Comparison of ENCODE assay signal across 26 cellular contexts in the genomic region with DNA sequence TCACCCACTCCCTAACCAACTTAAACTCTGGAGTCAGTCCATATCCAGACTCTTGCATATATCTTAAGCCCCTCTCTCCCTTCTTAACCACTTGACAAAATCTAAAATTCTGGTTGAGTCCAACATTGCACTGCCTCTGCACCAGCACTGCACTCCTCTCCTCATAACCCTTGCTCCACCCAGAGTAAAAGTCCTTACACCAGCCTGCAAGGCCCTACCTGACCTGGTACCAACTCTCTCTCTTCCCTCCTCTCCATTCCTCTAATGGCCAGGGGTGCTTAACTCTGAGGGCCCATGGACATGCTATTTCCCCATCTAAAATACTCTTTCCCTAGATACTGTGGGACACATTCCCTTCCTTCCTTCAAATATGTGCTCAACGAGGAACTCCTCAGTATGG. TPM values are rescaled to one million over a fixed set of nuclear protein-coding genes. Genes with fewer than 3 reads are reported as not detected.
DNase-seq lines count a peak whose midpoint lies in the region; ATAC-seq, FAIRE-seq and TF ChIP-seq lines count a peak whose summit lies in the region.
"Had no signal": no experiment of that assay in that cellular context is flagged by ENCODE, and none has a peak within 500 bp of the region (broad histone marks: within the 10 kb centered on the region; RNA-seq: fewer than 3 reads in every experiment).

No MANE protein-coding gene starts in this region.

- ATAC-seq in lower lobe of right lung (peak; percentile 24 to 45), thoracic aorta (ENCODE audit: insufficient number of reproducible peaks, low FRiP score, low read depth) (peak; percentile 26)
- ATAC-seq: GM23338, HepG2, SK-N-SH treated with all-trans-retinoic acid at 6 μM for 48 hours had no signal

- intact Hi-C loops in lower lobe of right lung (cut with DNase I): no loop called here

- H3K4me1 ChIP-seq in lower lobe of right lung: peaks cover 52% of the 10 kb centered on the region
- peaks cover 46 to 58% of the 10 kb centered on the region in 2 donors for H3K4me1 ChIP-seq in thoracic aorta (ENCODE audit: control insufficient read depth in 1 of 2, low read depth in 2 of 2)
- peaks cover 2 to 3% of the 10 kb centered on the region in 2 donors for H3K4me1 ChIP-seq in small intestine (ENCODE audit: control insufficient read depth in 2 of 2, insufficient read depth in 1 of 2, low read depth in 1 of 2, low read length in 1 of 2)
- H3K4me1 ChIP-seq: Caco-2 had no signal

- H3K27me3 ChIP-seq in lower lobe of right lung (ENCODE audit: low read depth) (no peaks in the 10 kb centered on the region), thoracic aorta (replicated peaks; ENCODE audit: insufficient read depth) (no peaks in the 10 kb centered on the region), small intestine (ENCODE audit: control insufficient read depth in 2 of 2, insufficient read depth in 2 of 2, low read length in 2 of 2) (no peaks in the 10 kb centered on the region)
- H3K27me3 ChIP-seq: BLaER1 treated with 17β-estradiol and CSF1 and Interleukin-3, amounts not matched to agents 10 nM and 100 nM had no signal

- DNase-seq in NAMALWA (ENCODE audit: low spot score) (peak; percentile 20), lower lobe of right lung (no peak), thoracic aorta (ENCODE audit: low spot score) (no peak), small intestine (no peak), medulla oblongata (ENCODE audit: extremely low spot score) (no peak), ACHN (no peak)
- DNase-seq in stimulated activated CD4-positive, alpha-beta T cell treated with anti-CD3 and anti-CD28 coated beads, Interleukin-2, amount 100 ng/mL, for 24 hours: no peak
- DNase-seq: Caco-2; CD4-positive, alpha-beta memory T cell; DMS 273 treated with DMSO at 0.1 percent for 48 hours; DMS79 treated with DMSO at 0.1 percent for 48 hours; KG1; NCI-H1105 treated with DMSO at 0.1 percent for 48 hours; NCI-H1694 treated with DMSO at 0.1 percent for 48 hours; NCI-H2081 treated with DMSO at 0.1 percent for 48 hours; NCI-H446; NCI-H526; SIG-M5 had no signal

- whole genome bisulfite sequencing in small intestine, 3 donors: 81 to 100% (median 96%) methylated on average over 1 of the region's 1 CpG

- H3K27ac ChIP-seq in angular gyrus (ENCODE audit: low read depth, low read length): peak overlapping the region; percentile 53
- no peak overlapping the region for H3K27ac ChIP-seq in lower lobe of right lung
- H3K27ac ChIP-seq in thoracic aorta: peak overlapping the region; percentile 45 to 64
- H3K27ac ChIP-seq in small intestine (ENCODE audit: low read depth in 1 of 2, low read length in 1 of 2): no peak overlapping the region
- H3K27ac ChIP-seq: HL-60 had no signal

- no peak for FAIRE-seq in small intestine (lab: Jason Lieb, UNC)
- FAIRE-seq: HepG2 had no signal

- in situ Hi-C loops in ACHN (cut with HindIII; ENCODE audit: low pct_ligation_motif_present, low pct_unique_long_range_greater_than_20kb, low sequenced_read_pairs): loop anchor here (25.0 kb wide), 1 partner anchor 205 kb away; no protein-coding TSS in a partner anchor

- H3K4me3 ChIP-seq in lower lobe of right lung (no peak overlapping the region), thoracic aorta (no peak overlapping the region), small intestine (ENCODE audit: low read depth in 1 of 2, low read length in 2 of 2) (no peak overlapping the region)
- H3K4me3 ChIP-seq: BLaER1 treated with 17β-estradiol and CSF1 and Interleukin-3, amounts not matched to agents 10 nM and 100 nM; GM23338; HAP-1 had no signal

- H3K9me3 ChIP-seq in lower lobe of right lung: no peaks in the 10 kb centered on the region
- H3K9me3 ChIP-seq in thoracic aorta: no peaks in the 10 kb centered on the region
- no peaks in the 10 kb centered on the region for H3K9me3 ChIP-seq in small intestine (ENCODE audit: control insufficient read depth, low read depth)
- H3K9me3 ChIP-seq: Caco-2, HAP-1 had no signal

- H3K36me3 ChIP-seq in lower lobe of right lung (no peaks in the 10 kb centered on the region), thoracic aorta (no peaks in the 10 kb centered on the region), small intestine (ENCODE audit: control insufficient read depth in 2 of 2, insufficient read depth in 2 of 2, low read length in 2 of 2) (no peaks in the 10 kb centered on the region)

- TF ChIP-seq CTCF in lower lobe of right lung (IDR thresholded peaks at IDR 0.05) (no peak), thoracic aorta (IDR thresholded peaks at IDR 0.05) (no peak)

RNA-seq across cellular contexts. Expression of a gene that starts 21.0 kb away (rescaled TPM):
- total RNA-seq in lower lobe of right lung: 97.2 TPM
- 10 to 100 TPM; 46.2 to 64.0 TPM for total RNA-seq in thoracic aorta
- polyA plus RNA-seq in small intestine: 10 to 100 TPM; 24.7 to 35.4 (median 33.8) TPM

RNA-seq across cellular contexts. Expression of a gene that starts 46.2 kb away (rescaled TPM):
- total RNA-seq in lower lobe of right lung (not detected), thoracic aorta (not detected)
- not detected for polyA plus RNA-seq in small intestine
- total RNA-seq: Caco-2; CD4-positive, alpha-beta memory T cell; GM23338; HepG2; HT-29 had no signal
- polyA plus RNA-seq: CD4-positive, alpha-beta memory T cell; GM23338 had no signal

Comparison
In these comparisons a context has a peak if more than half of its experiments do, and no peak if none do; other contexts are left out.
1. H3K27ac ChIP-seq: peak in angular gyrus (single experiment) and thoracic aorta (2 of 2); none in lower lobe of right lung (single experiment) and small intestine (0 of 2).